ENCODE assay signal across 9 cellular contexts in the genomic region with DNA sequence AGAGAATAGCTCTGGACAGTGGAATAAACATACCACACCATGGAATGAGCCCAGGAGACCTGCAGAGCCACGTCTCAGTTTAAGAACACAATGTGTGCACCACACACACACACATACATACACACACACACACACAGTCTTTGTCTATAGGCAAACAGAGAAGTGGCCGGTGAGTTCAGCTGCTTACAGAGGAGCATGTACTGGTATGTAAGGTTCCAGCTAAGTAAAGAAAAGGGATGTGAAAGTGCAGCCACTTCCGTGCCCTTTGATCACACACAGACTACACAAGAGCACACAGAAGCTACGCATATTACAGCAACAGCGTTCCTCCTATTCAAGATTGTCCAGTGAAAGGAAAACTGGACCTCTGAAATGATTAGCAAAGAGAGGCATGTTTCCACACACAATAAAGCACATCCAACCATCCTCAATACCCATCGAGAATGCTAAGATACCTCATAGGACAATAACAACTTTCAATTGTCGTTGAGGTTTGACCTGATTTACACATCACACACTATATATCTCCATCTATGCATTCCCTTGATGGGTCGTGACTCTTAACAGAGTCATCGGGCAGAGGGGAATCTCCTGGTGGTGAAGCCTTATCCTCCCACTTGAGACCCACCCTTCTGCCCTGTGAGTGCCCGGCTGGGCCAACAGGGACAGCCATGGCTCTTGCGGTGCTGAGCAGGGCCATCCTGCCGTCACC. TPM values are rescaled to one million over a fixed set of nuclear protein-coding genes. Genes with fewer than 3 reads are reported as not detected.
A peak's percentile ranks its signal among the peaks of the same experiment; 100 is the strongest.
DNase-seq lines count a peak whose midpoint lies in the region; ATAC-seq lines count a peak whose summit lies in the region.
"Had no signal": no experiment of that assay in that cellular context is flagged by ENCODE, and none has a peak within 500 bp of the region (broad histone marks: within the 10 kb centered on the region; RNA-seq: fewer than 3 reads in every experiment).

No MANE protein-coding gene starts in this region.

- H3K27me3 Mint-ChIP-seq in T-helper 17 cell = no peaks in the 10 kb centered on the region
- no peaks in the 10 kb centered on the region for H3K27me3 Mint-ChIP-seq in stimulated activated naive B cell treated with anti-CD40 and anti-IgM and Interleukin-4, amounts not matched to agents 10 μg/mL and 1 μg/mL and 100 μg/mL, for 72 hours
- H3K27me3 Mint-ChIP-seq in activated CD8-positive, alpha-beta memory T cell treated with anti-CD3 and anti-CD28 coated beads, Interleukin-2, amount 10 ng/mL, durations not matched to agents 7 days and 5 days = no peaks in the 10 kb centered on the region

- H3K27ac Mint-ChIP-seq in T-helper 17 cell = no peak overlapping the region
- peak overlapping the region; percentile 37 for H3K27ac Mint-ChIP-seq in stimulated activated naive B cell treated with anti-CD40 and anti-IgM and Interleukin-4, amounts not matched to agents 10 μg/mL and 1 μg/mL and 100 μg/mL, for 72 hours
- no peak overlapping the region for H3K27ac Mint-ChIP-seq in activated CD8-positive, alpha-beta memory T cell treated with anti-CD3 and anti-CD28 coated beads, Interleukin-2, amount 10 ng/mL, durations not matched to agents 7 days and 5 days

- CTCF ChIA-PET in activated CD8-positive, alpha-beta memory T cell treated with anti-CD3 and anti-CD28 coated beads, Interleukin-2, amount 10 ng/mL, durations not matched to agents 7 days and 5 days (lab: Charles Lee) = no interaction called here

- H3K36me3 Mint-ChIP-seq in T-helper 17 cell (ENCODE audit: low read depth) = peaks cover 3% of the 10 kb centered on the region
- peaks cover 28 to 41% of the 10 kb centered on the region in 2 donors for H3K36me3 Mint-ChIP-seq in stimulated activated naive B cell treated with anti-CD40 and anti-IgM and Interleukin-4, amounts not matched to agents 10 μg/mL and 1 μg/mL and 100 μg/mL, for 72 hours
- peaks cover 24% of the 10 kb centered on the region for H3K36me3 Mint-ChIP-seq in activated CD8-positive, alpha-beta memory T cell treated with anti-CD3 and anti-CD28 coated beads, Interleukin-2, amount 10 ng/mL, durations not matched to agents 7 days and 5 days

- no peak for DNase-seq in T-helper 17 cell
- peak; percentile 66 for DNase-seq in stimulated activated naive B cell treated with anti-CD40 and anti-IgM and Interleukin-4, amounts not matched to agents 10 μg/mL and 1 μg/mL and 100 μg/mL, for 72 hours
- DNase-seq in T-helper 1 cell = no peak
- no peak for DNase-seq in activated CD8-positive, alpha-beta memory T cell treated with anti-CD3 and anti-CD28 coated beads, Interleukin-2, amount 10 ng/mL, durations not matched to agents 7 days and 5 days
- DNase-seq in NCI-H446 (lab: John Stamatoyannopoulos, UW) = no peak
- DNase-seq: activated CD4-positive, alpha-beta T cell treated with anti-CD3 and anti-CD28 coated beads for 48 hours had no signal

- H3K4me3 Mint-ChIP-seq in T-helper 17 cell = no peak overlapping the region
- peak overlapping the region; percentile 32 to 36 for H3K4me3 Mint-ChIP-seq in stimulated activated naive B cell treated with anti-CD40 and anti-IgM and Interleukin-4, amounts not matched to agents 10 μg/mL and 1 μg/mL and 100 μg/mL, for 72 hours
- H3K4me3 Mint-ChIP-seq in activated CD8-positive, alpha-beta memory T cell treated with anti-CD3 and anti-CD28 coated beads, Interleukin-2, amount 10 ng/mL, durations not matched to agents 7 days and 5 days = no peak overlapping the region

- ATAC-seq in GM19395 (IDR thresholded peaks at IDR 0.05; ENCODE audit: unreplicated experiment) (peak; percentile 100), HG03060 (IDR thresholded peaks at IDR 0.05; ENCODE audit: low read depth, unreplicated experiment) (peak; percentile 100), T-helper 17 cell (peak; percentile 63)
- ATAC-seq in stimulated activated naive B cell treated with anti-CD40 and anti-IgM and Interleukin-4, amounts not matched to agents 10 μg/mL and 1 μg/mL and 100 μg/mL, for 72 hours (replicated peaks) = peak; percentile 100
- ATAC-seq in activated CD8-positive, alpha-beta memory T cell treated with anti-CD3 and anti-CD28 coated beads, Interleukin-2, amount 10 ng/mL, durations not matched to agents 7 days and 5 days = no peak

- H3K4me1 Mint-ChIP-seq in T-helper 17 cell = peaks cover 3% of the 10 kb centered on the region
- peaks cover 11 to 22% of the 10 kb centered on the region in 2 donors for H3K4me1 Mint-ChIP-seq in stimulated activated naive B cell treated with anti-CD40 and anti-IgM and Interleukin-4, amounts not matched to agents 10 μg/mL and 1 μg/mL and 100 μg/mL, for 72 hours
- H3K4me1 Mint-ChIP-seq in activated CD8-positive, alpha-beta memory T cell treated with anti-CD3 and anti-CD28 coated beads, Interleukin-2, amount 10 ng/mL, durations not matched to agents 7 days and 5 days = no peaks in the 10 kb centered on the region

- no peaks in the 10 kb centered on the region for H3K9me3 Mint-ChIP-seq in stimulated activated naive B cell treated with anti-CD40 and anti-IgM and Interleukin-4, amounts not matched to agents 10 μg/mL and 1 μg/mL and 100 μg/mL, for 72 hours
- H3K9me3 Mint-ChIP-seq in activated CD8-positive, alpha-beta memory T cell treated with anti-CD3 and anti-CD28 coated beads, Interleukin-2, amount 10 ng/mL, durations not matched to agents 7 days and 5 days (ENCODE audit: low read depth) = no peaks in the 10 kb centered on the region

- H3K9me3 ChIP-seq in T-helper 17 cell (ENCODE audit: control insufficient read depth, low read length, poor library complexity, severe bottlenecking) = no peaks in the 10 kb centered on the region
- H3K9me3 ChIP-seq: suprapubic skin had no signal

RNA-seq across cellular contexts. Expression of gene SLC35B4, which starts 23.5 kb away (rescaled TPM):
- 10 to 100 TPM; 11.6 to 13.9 TPM for total RNA-seq in T-helper 17 cell
- total RNA-seq in activated CD8-positive, alpha-beta memory T cell treated with anti-CD3 and anti-CD28 coated beads, Interleukin-2, amount 10 ng/mL, durations not matched to agents 7 days and 5 days = 10 to 100 TPM; 16.1 to 18.0 TPM

Comparison
In these comparisons a context has a peak if more than half of its experiments do, and no peak if none do; other contexts are left out.
1. H3K4me3 Mint-ChIP-seq: peak in stimulated activated naive B cell treated with anti-CD40 and anti-IgM and Interleukin-4, amounts not matched to agents 10 μg/mL and 1 μg/mL and 100 μg/mL, for 72 hours (2 of 2); none in T-helper 17 cell (single experiment) and activated CD8-positive, alpha-beta memory T cell treated with anti-CD3 and anti-CD28 coated beads, Interleukin-2, amount 10 ng/mL, durations not matched to agents 7 days and 5 days (single experiment).